Comparison of ENCODE assay signal across 1 cellular context in genomic region chr4:38109896-38110295, GRCh38.
TF ChIP-seq lines count a peak whose summit lies in the region.

No MANE protein-coding gene starts in this region.

TF ChIP-seq in IMR-90, 13 proteins besides CTCF, POLR2A, EP300 and RAD21 (continued from another document):
- no peak for TF ChIP-seq ELK1 (IDR thresholded peaks at IDR 0.05; ENCODE audit: borderline replicate concordance, low read depth, low read length)
TF ChIP-seq in IMR-90: peak in this region for 0.
